Comparison of ENCODE assay signal across 26 cellular contexts in the genomic region with DNA sequence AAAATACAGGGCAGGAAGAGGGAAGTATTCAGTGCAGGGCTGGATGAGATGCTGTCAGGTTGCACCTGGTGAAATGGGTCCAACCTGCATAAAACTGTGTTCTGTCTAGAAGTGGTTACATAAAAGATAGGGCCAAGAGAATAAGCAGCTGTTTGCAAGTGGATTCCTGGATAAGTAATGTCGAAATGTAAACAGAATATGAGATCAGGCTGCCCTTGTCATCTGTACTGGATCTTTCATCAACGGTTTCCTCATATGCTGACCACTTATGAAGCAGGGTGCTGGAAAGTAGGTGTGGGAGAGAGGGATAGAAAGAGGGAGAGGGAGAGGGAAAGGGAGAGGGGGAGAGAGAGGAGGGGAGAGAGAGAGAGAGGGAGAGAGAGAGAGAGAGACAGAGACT.
"Had no signal": no experiment of that assay in that cellular context is flagged by ENCODE, and none has a peak within 500 bp of the region (broad histone marks: within the 10 kb centered on the region; RNA-seq: fewer than 3 reads in every experiment).

No MANE protein-coding gene starts in this region.

- DNase-seq: activated CD4-positive, alpha-beta memory T cell treated with anti-CD3 and anti-CD28 coated beads, Interleukin-2, amount 10 ng/mL, durations not matched to agents 7 days and 5 days; activated CD4-positive, alpha-beta T cell treated with anti-CD3 and anti-CD28 coated beads for 36 hours; activated CD4-positive, alpha-beta T cell treated with anti-CD3 and anti-CD28 coated beads, Interleukin-2, amount 50 U/mL, for 1 hour; activated gamma-delta T cell; activated naive CD4-positive, alpha-beta T cell treated with anti-CD3 and anti-CD28 coated beads for 36 hours; activated T-cell treated with anti-CD3 and anti-CD28 coated beads for 4 hours; activated T-cell treated with anti-CD3 and anti-CD28 coated beads, Interleukin-2, amount 50 U/mL, for 48 hours; brain microvascular endothelial cell; cerebellar nuclear complex; Kasumi-1; KBM-7; MV-4-11; NCI-H1092 treated with DMSO at 0.1 percent for 48 hours; NCI-H1417 treated with DMSO at 0.1 percent for 48 hours; NCI-H1694 treated with DMSO at 0.1 percent for 48 hours; NCI-H2081 treated with DMSO at 0.1 percent for 48 hours; NCI-H345; NCI-H524; NCI-H82; PC-3; SIG-M5; T-cell had no signal

- H3K4me3 ChIP-seq: SK-N-MC had no signal

- FAIRE-seq: colon had no signal

- H3K27ac ChIP-seq: brain microvascular endothelial cell, SK-N-MC, VCaP had no signal

- ATAC-seq: activated CD4-positive, alpha-beta T cell treated with anti-CD3 and anti-CD28 coated beads for 36 hours; activated T-helper 17 cell treated with anti-CD3 and anti-CD28 coated beads, Interleukin-2, amount 50 U/mL, for 72 hours; PC-3; T-cell had no signal
